In the genomic region with DNA sequence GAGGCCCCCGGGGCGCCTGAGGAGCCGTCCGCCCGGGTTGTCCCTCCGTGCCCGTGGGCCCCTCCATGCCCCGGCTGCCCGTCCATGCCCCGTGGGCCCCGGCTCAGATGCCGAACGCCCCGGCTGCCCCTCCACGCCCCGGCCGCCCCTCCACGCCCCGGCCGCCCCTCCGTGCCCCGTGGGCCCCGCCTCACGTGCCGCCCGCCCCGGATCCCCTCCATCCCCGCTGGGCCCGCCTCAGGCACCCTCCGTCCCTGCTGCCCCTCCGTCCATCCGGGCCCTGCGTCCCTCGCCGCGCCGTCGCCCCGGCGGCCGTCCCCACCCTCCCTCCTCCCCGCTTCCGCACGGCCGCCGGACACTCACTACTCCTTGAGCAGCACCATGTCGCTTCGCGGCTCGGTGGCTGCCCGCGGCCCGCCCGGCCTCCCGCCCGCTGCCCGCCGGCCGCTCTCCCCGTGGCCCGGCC, we compare ENCODE assay signal across 8 cellular contexts. TPM values are rescaled to one million over a fixed set of nuclear protein-coding genes. Genes with fewer than 3 reads are reported as not detected.
DNase-seq lines count a peak whose midpoint lies in the region; ATAC-seq, FAIRE-seq and TF ChIP-seq lines count a peak whose summit lies in the region.

No MANE protein-coding gene starts in this region.

- FAIRE-seq in D721Med (lab: Jason Lieb, UNC): no peak

- peak overlapping the region; percentile 85 for H3K4me2 ChIP-seq in neuronal stem cell (ENCODE audit: insufficient read depth, low read length, poor library complexity, severe bottlenecking)

- no peaks in the 10 kb centered on the region for H3K27me3 ChIP-seq in RWPE2 (ENCODE audit: insufficient read depth, poor library complexity, severe bottlenecking)
- no peaks in the 10 kb centered on the region for H3K27me3 ChIP-seq in neuronal stem cell (ENCODE audit: control insufficient read depth in 3 of 3, insufficient read depth in 3 of 3, low read depth in 1 of 3, low read length in 3 of 3)

- H3K9me3 ChIP-seq in RWPE2 (ENCODE audit: severe bottlenecking) (no peaks in the 10 kb centered on the region), neuronal stem cell (replicated peaks in 1 of 2; ENCODE audit: control insufficient read depth in 2 of 2, insufficient read depth in 1 of 2, low read depth in 1 of 2, low read length in 2 of 2) (no peaks in the 10 kb centered on the region)

- H2BK5ac ChIP-seq in neuronal stem cell (ENCODE audit: low read length): peak overlapping the region; percentile 89

- H2AK5ac ChIP-seq in neuronal stem cell (ENCODE audit: low read depth, low read length): peak overlapping the region; percentile 41

- no peaks in the 10 kb centered on the region for H3K9me3 Mint-ChIP-seq in endothelial cell (ENCODE audit: unreplicated experiment)

- H3K18ac ChIP-seq in neuronal stem cell (ENCODE audit: low read length): peak overlapping the region; percentile 90

- DNase-seq in activated T-cell treated with anti-CD3 and anti-CD28 coated beads for 24 hours (ENCODE audit: low read depth): peak; percentile 2
- no peak for DNase-seq in activated T-cell treated with anti-CD3 and anti-CD28 coated beads, Interleukin-2, amount 50 U/mL, for 48 hours
- no peak for DNase-seq in RWPE2 (ENCODE audit: low spot score)
- DNase-seq in neuronal stem cell (ENCODE audit: low spot score): no peak
- DNase-seq in D721Med (ENCODE audit: insufficient read length, low spot score): no peak
- no peak for DNase-seq in endothelial cell (ENCODE audit: low spot score)

- H3K27me3 Mint-ChIP-seq in endothelial cell (ENCODE audit: unreplicated experiment): peaks cover 31% of the 10 kb centered on the region

- H3K4me3 ChIP-seq in RWPE2 (ENCODE audit: severe bottlenecking) (peak overlapping the region; percentile 100), neuronal stem cell (ENCODE audit: low read length in 2 of 2) (peak overlapping the region; percentile 68 to 96)

- H3K4me1 ChIP-seq in RWPE2 (ENCODE audit: insufficient read depth, poor library complexity, severe bottlenecking) (no peaks in the 10 kb centered on the region), neuronal stem cell (ENCODE audit: control insufficient read depth in 2 of 2, insufficient read depth in 1 of 2, low read depth in 1 of 2, low read length in 2 of 2) (peaks cover 19 to 24% of the 10 kb centered on the region in 2 donors)

- peak overlapping the region; percentile 93 for H2AFZ ChIP-seq in neuronal stem cell (ENCODE audit: low read length)

- H3K14ac ChIP-seq in neuronal stem cell (ENCODE audit: low read length): peak overlapping the region; percentile 31

- peak overlapping the region; percentile 82 for H3K23ac ChIP-seq in neuronal stem cell (ENCODE audit: low read depth, low read length, poor library complexity)

- H3K27ac ChIP-seq in RWPE2 (ENCODE audit: poor library complexity, severe bottlenecking): peak overlapping the region; percentile 53
- peak overlapping the region; percentile 56 for H3K27ac ChIP-seq in neuronal stem cell (replicated peaks; ENCODE audit: low read length)

- peaks cover 6% of the 10 kb centered on the region for H3K36me3 ChIP-seq in RWPE2 (ENCODE audit: low read depth)
- H3K36me3 ChIP-seq in neuronal stem cell (replicated peaks in 1 of 2; ENCODE audit: control insufficient read depth in 2 of 2, insufficient read depth in 2 of 2, low read length in 2 of 2): peaks cover 2 to 14% of the 10 kb centered on the region in 2 donors

- H3K4me1 Mint-ChIP-seq in endothelial cell (ENCODE audit: unreplicated experiment): peaks cover 57% of the 10 kb centered on the region

- peak overlapping the region; percentile 90 for H2BK15ac ChIP-seq in neuronal stem cell (ENCODE audit: low read length)

- no peak overlapping the region for H4K8ac ChIP-seq in neuronal stem cell (ENCODE audit: low read depth, low read length)

- peak; percentile 8 for TF ChIP-seq CTCF in RWPE2 (IDR thresholded peaks at IDR 0.05; ENCODE audit: poor library complexity, severe bottlenecking)
- TF ChIP-seq CTCF in D721Med (IDR thresholded peaks at IDR 0.05; ENCODE audit: insufficient read depth, missing control alignments): no peak
- no peak for TF ChIP-seq CTCF in endothelial cell (IDR thresholded peaks at IDR 0.05; ENCODE audit: unreplicated experiment)

- H3K4me3 Mint-ChIP-seq in endothelial cell (ENCODE audit: unreplicated experiment): no peak overlapping the region

- no peak overlapping the region for H3K27ac Mint-ChIP-seq in endothelial cell (ENCODE audit: unreplicated experiment)

- H3K79me1 ChIP-seq in neuronal stem cell (ENCODE audit: low read depth, low read length): peaks cover 14% of the 10 kb centered on the region

- peaks cover 23% of the 10 kb centered on the region for H3K36me3 Mint-ChIP-seq in endothelial cell (ENCODE audit: low read depth, unreplicated experiment)

- no peak overlapping the region for H2BK120ac ChIP-seq in neuronal stem cell (ENCODE audit: low read depth, low read length)

- H2BK12ac ChIP-seq in neuronal stem cell (ENCODE audit: low read length): no peak overlapping the region

- H3K4ac ChIP-seq in neuronal stem cell (ENCODE audit: low read length): no peak overlapping the region

- peak overlapping the region; percentile 98 for H3K9ac ChIP-seq in neuronal stem cell (ENCODE audit: low read depth, low read length, poor library complexity)

- peak; percentile 17 for ATAC-seq in HG02870 (IDR thresholded peaks at IDR 0.05; ENCODE audit: unreplicated experiment)
- peak; percentile 40 for ATAC-seq in RWPE2 (ENCODE audit: low read depth)
- ATAC-seq in esophagus mucosa: peak; percentile 11

- no peak overlapping the region for H4K91ac ChIP-seq in neuronal stem cell (ENCODE audit: low read depth, low read length, poor library complexity)

- WGBS in neuronal stem cell (ENCODE audit: extremely low coverage in 2 of 2, insufficient read length in 2 of 2, insufficient replicate concordance in 1 of 2), 2 donors: no CpG with 5 or more reads among the region's 61 CpGs

RNA-seq across cellular contexts. Expression of gene PITPNA, which starts 0.4 kb away (rescaled TPM):
- total RNA-seq in esophagus mucosa (94.4 TPM), endothelial cell (ENCODE audit: unreplicated experiment) (215 TPM)
- 62.6 TPM for polyA plus RNA-seq in neuronal stem cell (2013, experiment 1 of 2)
- 64.6 TPM for polyA plus RNA-seq in neuronal stem cell (2013, experiment 2 of 2)

RNA-seq across cellular contexts. Expression of gene INPP5K, which starts 45.8 kb away (rescaled TPM):
- total RNA-seq in esophagus mucosa (21.4 TPM), endothelial cell (ENCODE audit: unreplicated experiment) (40.9 TPM)
- polyA plus RNA-seq in neuronal stem cell (2013, experiment 1 of 2): 11.1 TPM
- polyA plus RNA-seq in neuronal stem cell (2013, experiment 2 of 2): 10.1 TPM
